Comparison of ENCODE assay signal across 6 cellular contexts in the genomic region with DNA sequence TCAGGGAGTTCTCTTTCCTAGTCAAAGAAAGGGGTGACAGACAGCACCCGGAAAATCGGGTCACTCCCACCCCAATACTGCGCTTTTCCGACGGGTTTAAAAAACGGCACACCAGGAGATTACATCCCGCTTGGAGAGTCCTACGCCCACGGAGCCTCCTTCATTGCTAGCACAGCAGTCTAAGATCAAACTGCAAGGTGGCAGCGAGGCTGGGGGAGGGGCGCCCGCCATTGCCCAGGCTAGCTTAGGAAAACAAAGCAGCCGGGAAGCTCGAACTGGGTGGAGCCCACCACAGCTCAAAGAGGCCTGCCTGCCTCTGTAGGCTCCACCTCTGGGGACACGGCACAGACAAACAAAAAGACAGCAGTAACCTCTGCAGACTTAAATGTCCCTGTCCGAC.
A peak's percentile ranks its signal among the peaks of the same experiment; 100 is the strongest.
DNase-seq lines count a peak whose midpoint lies in the region; FAIRE-seq and TF ChIP-seq lines count a peak whose summit lies in the region.
"Not testable (repeated sequence)": the region's sequence is repeated elsewhere in the genome, so short reads cannot be mapped to it uniquely, and the experiment has no call there.

No MANE protein-coding gene starts in this region.

- peaks cover 76% of the 10 kb centered on the region for H3K36me3 Mint-ChIP-seq in endodermal cell (ENCODE audit: low read depth)

- FAIRE-seq in kidney (lab: Jason Lieb, UNC), result not testable (repeated sequence)

- H3K4me3 ChIP-seq in HUES6 (ENCODE audit: low read depth, low read length), result peak overlapping the region; percentile 47; the same call in 1 of the 2 replicates
- H3K4me3 ChIP-seq in endodermal cell (ENCODE audit: low read length); kidney (ENCODE audit: low read length in 2 of 2); spleen: not testable (repeated sequence)

- intact Hi-C loops in kidney (cut with DNase I); spleen (cut with DNase I; ENCODE audit: low total_unique reads): not testable (repeated sequence)

- peak overlapping the region; percentile 20 for H3K9ac ChIP-seq in ES-I3 (ENCODE audit: low read depth, low read length)
- H3K9ac ChIP-seq in HUES6 (ENCODE audit: low read length), result peak overlapping the region; percentile 58
- not testable (repeated sequence) for H3K9ac ChIP-seq in endodermal cell (ENCODE audit: extremely low read depth, low read length, poor library complexity, severe bottlenecking); kidney (ENCODE audit: low read length in 2 of 2)

- 93 to 100% methylated on average over 2 to 16 of the region's 16 CpGs for WGBS in endodermal cell (ENCODE audit: insufficient coverage in 1 of 2, insufficient read length in 1 of 2), 2 experiments
- 94 to 98% (median 96%) methylated on average over 15 to 16 of the region's 16 CpGs for WGBS in spleen, 5 donors

- H3K4me1 ChIP-seq in ES-I3 (ENCODE audit: insufficient read depth, low read length); HUES6 (ENCODE audit: control insufficient read depth, insufficient read depth, low read length); endodermal cell (ENCODE audit: control insufficient read depth, insufficient read depth, low read length); kidney (ENCODE audit: control insufficient read depth in 1 of 2, insufficient read depth in 1 of 2, low read depth in 1 of 2, low read length in 2 of 2); spleen: not testable (repeated sequence)

- not testable (repeated sequence) for H3K36me3 ChIP-seq in ES-I3 (ENCODE audit: insufficient read depth, low read length); HUES6 (ENCODE audit: control insufficient read depth, insufficient read depth, low read length); kidney (ENCODE audit: control insufficient read depth in 1 of 2, insufficient read depth in 2 of 2, low read length in 2 of 2)
- H3K36me3 ChIP-seq in endodermal cell (ENCODE audit: control insufficient read depth, insufficient read depth, low read length) (peaks cover 24% of the 10 kb centered on the region), spleen (peaks cover 0 to 44% (median 7%) of the 10 kb centered on the region in 6 donors)

- not testable (repeated sequence) for H3K27me3 ChIP-seq in HUES6 (ENCODE audit: control insufficient read depth, insufficient read depth, low read length); endodermal cell (ENCODE audit: control insufficient read depth, insufficient read depth, low read length, poor library complexity, severe bottlenecking); spleen (replicated peaks in 1 of 7)

- not testable (repeated sequence) for H3K4me3 Mint-ChIP-seq in endodermal cell

- not testable (repeated sequence) for TF ChIP-seq CTCF in endodermal cell (conservative IDR thresholded peaks at IDR 0.05); kidney (IDR thresholded peaks at IDR 0.05; ENCODE audit: borderline replicate concordance, extremely low read depth, insufficient read depth); spleen (IDR thresholded peaks at IDR 0.05 in 8 of 11, conservative IDR thresholded peaks at IDR 0.05 in 3 of 11)

- not testable (repeated sequence) for H3K27ac Mint-ChIP-seq in endodermal cell

- DNase-seq in endodermal cell (peak; percentile 35), kidney (peak; percentile 28), mesenteric fat pad (ENCODE audit: low spot score) (peak; percentile 72), spleen (peak; percentile 37)

- not testable (repeated sequence) for H3K27me3 Mint-ChIP-seq in endodermal cell (ENCODE audit: insufficient read depth)

- H3K9me3 Mint-ChIP-seq in endodermal cell, result peaks cover 53% of the 10 kb centered on the region

- H3K9me3 ChIP-seq in ES-I3 (ENCODE audit: control insufficient read depth, insufficient read depth, low read length); HUES6 (ENCODE audit: control insufficient read depth, insufficient read depth, low read depth, low read length); kidney (ENCODE audit: control insufficient read depth in 1 of 2, low read length in 2 of 2): not testable (repeated sequence)
- H3K9me3 ChIP-seq in endodermal cell (ENCODE audit: control insufficient read depth, low read length), result peaks cover 27% of the 10 kb centered on the region
- peaks cover 0 to 30% (median 21%) of the 10 kb centered on the region in 8 donors for H3K9me3 ChIP-seq in spleen

- TF ChIP-seq POLR2A in spleen (IDR thresholded peaks at IDR 0.05), result not testable (repeated sequence)

- peak overlapping the region; percentile 17; the same call in 1 of the 2 replicates for H3K27ac ChIP-seq in HUES6 (ENCODE audit: low read depth, low read length)
- H3K27ac ChIP-seq in endodermal cell (ENCODE audit: low read depth, low read length); kidney (ENCODE audit: low read depth in 2 of 2, low read length in 2 of 2); spleen: not testable (repeated sequence)

- H3K4me1 Mint-ChIP-seq in endodermal cell, result not testable (repeated sequence)
